In the genomic region with DNA sequence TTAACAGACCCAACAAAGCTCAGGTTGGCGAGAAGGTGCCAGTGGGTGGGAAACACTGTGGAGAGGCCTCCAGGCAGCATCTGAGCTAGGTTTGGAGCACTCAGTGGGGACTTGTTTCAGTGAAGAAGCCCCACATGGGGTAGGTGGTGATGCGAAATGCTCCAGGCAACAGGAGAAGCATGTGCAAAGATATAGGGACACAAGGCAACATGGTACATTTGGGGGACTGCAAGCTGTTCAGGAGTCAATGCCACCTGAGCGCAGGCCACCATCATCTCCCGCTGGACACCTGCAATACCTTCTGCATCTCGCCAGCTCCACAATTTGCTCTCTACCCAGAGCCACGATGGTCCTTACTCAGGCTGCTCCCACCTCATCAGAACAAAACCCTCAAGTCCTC, we compare ENCODE assay signal across 27 cellular contexts.
"Had no signal": no experiment of that assay in that cellular context is flagged by ENCODE, and none has a peak within 500 bp of the region (broad histone marks: within the 10 kb centered on the region; RNA-seq: fewer than 3 reads in every experiment).

No MANE protein-coding gene starts in this region.

- H3K36me3 Mint-ChIP-seq: naive thymus-derived CD4-positive, alpha-beta T cell; stimulated activated effector memory CD8-positive, alpha-beta T cell treated with anti-CD3 and anti-CD28 coated beads, Interleukin-12 subunit alpha, Interleukin-12 subunit beta, amount 100 ng/mL, for 72 hours had no signal

- DNase-seq: effector CD8-positive, alpha-beta T cell; erythroblast; esophagus squamous epithelium; hypothalamus; kidney; left lung; mesenchymal stem cell; midbrain; naive thymus-derived CD4-positive, alpha-beta T cell; occipital lobe; ovary; posterior cingulate gyrus; psoas muscle; right cardiac atrium; sigmoid colon; stimulated activated CD4-positive, alpha-beta T cell treated with anti-CD3 and anti-CD28 coated beads, Interleukin-2, amount 100 ng/mL, for 24 hours; stimulated activated CD4-positive, alpha-beta T cell treated with anti-CD3 and anti-CD28 coated beads, Interleukin-4, amount 100 ng/mL, for 24 hours; stimulated activated naive CD8-positive, alpha-beta T cell treated with anti-CD3 and anti-CD28 coated beads, Interleukin-15, Interleukin-2, amounts not matched to agents 100 U/mL and 50 U/mL, for 24 hours; substantia nigra; testis; tibial artery; upper lobe of left lung; uterus had no signal

- H3K4me1 ChIP-seq: esophagus squamous epithelium, psoas muscle, testis, uterus had no signal

- H3K4me3 ChIP-seq: esophagus squamous epithelium, left lung, ovary, psoas muscle, sigmoid colon, testis, tibial artery, upper lobe of left lung, uterus had no signal

- H3K36me3 ChIP-seq: left lung, ovary, tibial artery, uterus had no signal

- H3K27me3 ChIP-seq: esophagus squamous epithelium, left lung, ovary, sigmoid colon, testis, tibial artery, upper lobe of left lung, uterus had no signal

- H3K27ac Mint-ChIP-seq: nephron; stimulated activated effector memory CD8-positive, alpha-beta T cell treated with anti-CD3 and anti-CD28 coated beads, Interleukin-12 subunit alpha, Interleukin-12 subunit beta, amount 100 ng/mL, for 72 hours had no signal

- H3K27ac ChIP-seq: esophagus squamous epithelium, left lung, psoas muscle, sigmoid colon, testis, tibial artery, upper lobe of left lung, uterus had no signal

- H3K9me3 ChIP-seq: esophagus squamous epithelium, left lung, ovary, psoas muscle, sigmoid colon, testis, tibial artery, upper lobe of left lung, uterus had no signal

- H3K4me1 Mint-ChIP-seq: naive thymus-derived CD4-positive, alpha-beta T cell; nephron; stimulated activated effector memory CD8-positive, alpha-beta T cell treated with anti-CD3 and anti-CD28 coated beads, Interleukin-12 subunit alpha, Interleukin-12 subunit beta, amount 100 ng/mL, for 72 hours had no signal

- ATAC-seq: naive thymus-derived CD4-positive, alpha-beta T cell; psoas muscle; right cardiac atrium; stimulated activated effector memory CD8-positive, alpha-beta T cell treated with anti-CD3 and anti-CD28 coated beads, Interleukin-12 subunit alpha, Interleukin-12 subunit beta, amount 100 ng/mL, for 72 hours; stimulated activated naive CD8-positive, alpha-beta T cell treated with anti-CD3 and anti-CD28 coated beads, Interleukin-15, Interleukin-2, amounts not matched to agents 100 U/mL and 50 U/mL, for 24 hours had no signal

- FAIRE-seq: colon, frontal cortex, kidney had no signal

- H3K4me3 Mint-ChIP-seq: naive thymus-derived CD4-positive, alpha-beta T cell; nephron; stimulated activated effector memory CD8-positive, alpha-beta T cell treated with anti-CD3 and anti-CD28 coated beads, Interleukin-12 subunit alpha, Interleukin-12 subunit beta, amount 100 ng/mL, for 72 hours had no signal

- H3K9me3 Mint-ChIP-seq: nephron; stimulated activated effector memory CD8-positive, alpha-beta T cell treated with anti-CD3 and anti-CD28 coated beads, Interleukin-12 subunit alpha, Interleukin-12 subunit beta, amount 100 ng/mL, for 72 hours had no signal
